Comparison of ENCODE assay signal across 8 cellular contexts in genomic region chr4:77959566-77960338, GRCh38.
DNase-seq lines count a peak whose midpoint lies in the region; ATAC-seq and TF ChIP-seq lines count a peak whose summit lies in the region.

No MANE protein-coding gene starts in this region.

- H3K9me1 ChIP-seq in IMR-90 (ENCODE audit: insufficient read depth, low read length), result no peaks in the 10 kb centered on the region

- in situ Hi-C loops in G401 (cut with HindIII; ENCODE audit: low sequenced_read_pairs) (no loop called here), IMR-90 (cut with MboI; ENCODE audit: low sequenced_read_pairs) (loop anchor here (10.0 to 25.0 kb wide), 2 partner anchors 555 to 903 kb away; no protein-coding TSS in a partner anchor)

- no peak overlapping the region for H4K5ac ChIP-seq in IMR-90 (ENCODE audit: low read depth, low read length)

- H3K27me3 ChIP-seq in IMR-90 (ENCODE audit: control insufficient read depth, insufficient read depth, low read length), result no peaks in the 10 kb centered on the region
- no peaks in the 10 kb centered on the region for H3K27me3 ChIP-seq in OCI-LY3 (ENCODE audit: low read depth, low read length)
- no peaks in the 10 kb centered on the region for H3K27me3 ChIP-seq in dorsolateral prefrontal cortex

- no peaks in the 10 kb centered on the region for H3K79me1 ChIP-seq in IMR-90 (ENCODE audit: low read depth in 1 of 2, low read length in 2 of 2)

- DNase-seq in G401 (ENCODE audit: low spot score) (peak; percentile 28), IMR-90 (peak; percentile 57), dorsolateral prefrontal cortex (no peak), myocyte (ENCODE audit: low read depth) (peak; percentile 67), islet precursor cell (no peak)

- no peaks in the 10 kb centered on the region for H4K20me1 ChIP-seq in IMR-90 (ENCODE audit: insufficient read depth, low read length)
- no peaks in the 10 kb centered on the region for H4K20me1 ChIP-seq in OCI-LY3 (ENCODE audit: insufficient read depth, low read length)

- H3K4me1 ChIP-seq in IMR-90 (ENCODE audit: control insufficient read depth, insufficient read depth, low read length), result no peaks in the 10 kb centered on the region
- H3K4me1 ChIP-seq in OCI-LY3 (ENCODE audit: low read length), result no peaks in the 10 kb centered on the region

- no peak overlapping the region for H3K14ac ChIP-seq in IMR-90 (replicated peaks; ENCODE audit: low read depth, low read length)

- BruUV-seq in IMR-90 (replicated peaks; lab: Mats Ljungman, UMichigan), result no TSS peak

- no peak overlapping the region for H3K18ac ChIP-seq in IMR-90 (ENCODE audit: low read depth, low read length)

- no peak overlapping the region for H2AK5ac ChIP-seq in IMR-90 (ENCODE audit: low read depth, low read length)

- POLR2A ChIA-PET in IMR-90 (lab: Charles Lee; ENCODE audit: unreplicated experiment), result no interaction called here

- no peak overlapping the region for H4K8ac ChIP-seq in IMR-90 (ENCODE audit: low read depth in 2 of 2, low read length in 2 of 2)

- H3K23ac ChIP-seq in IMR-90 (ENCODE audit: low read depth, low read length), result no peak overlapping the region

- no peaks in the 10 kb centered on the region for H3K9me3 ChIP-seq in IMR-90 (ENCODE audit: control insufficient read depth, insufficient read depth, low read length)
- no peaks in the 10 kb centered on the region for H3K9me3 ChIP-seq in OCI-LY3 (ENCODE audit: insufficient read depth, low read length)

- CTCF ChIA-PET in IMR-90 (lab: Yijun Ruan, JAX), result interaction anchor here (1.0 kb wide), 1 partner anchor 553 kb away, joined by 3 read pairs; no protein-coding TSS in a partner anchor

- H3K9ac ChIP-seq in IMR-90 (ENCODE audit: low read depth, low read length) (no peak overlapping the region), OCI-LY3 (ENCODE audit: low read length) (no peak overlapping the region)

- H3K4me3 ChIP-seq in IMR-90 (ENCODE audit: insufficient read depth, low read depth, low read length), result no peak overlapping the region
- H3K4me3 ChIP-seq in OCI-LY3 (ENCODE audit: low read length), result no peak overlapping the region
- H3K4me3 ChIP-seq in dorsolateral prefrontal cortex, result peak overlapping the region in 53 of 59 donors; percentile 7 to 59 (median 38)

- H2AK9ac ChIP-seq in IMR-90 (replicated peaks; ENCODE audit: low read depth, low read length, poor library complexity), result no peak overlapping the region

- H3K56ac ChIP-seq in IMR-90 (ENCODE audit: extremely low read depth, insufficient read depth, low read length), result no peak overlapping the region

- no peak for TF ChIP-seq POLR2A in IMR-90 (IDR thresholded peaks at IDR 0.05; ENCODE audit: low read depth, low read length)

- peak; percentile 70 for TF ChIP-seq CTCF in IMR-90 (conservative IDR thresholded peaks at IDR 0.05; ENCODE audit: low read depth, low read length)
- TF ChIP-seq CTCF in OCI-LY3 (IDR thresholded peaks at IDR 0.05; ENCODE audit: low read depth, low read length), result peak; percentile 77
- peak; percentile 52 to 85 (median 70) for TF ChIP-seq CTCF in dorsolateral prefrontal cortex (IDR thresholded peaks at IDR 0.05 in 54 of 56, conservative IDR thresholded peaks at IDR 0.05 in 2 of 56; ENCODE audit: low read depth in 1 of 56, partially characterized antibody in 56 of 56)

- H2BK20ac ChIP-seq in IMR-90 (ENCODE audit: low read depth, low read length), result no peak overlapping the region

- H2BK5ac ChIP-seq in IMR-90 (ENCODE audit: low read depth, low read length, poor library complexity, severe bottlenecking), result no peak overlapping the region

- H3K4ac ChIP-seq in IMR-90 (ENCODE audit: low read depth, low read length), result no peak overlapping the region

- dilution Hi-C loops in IMR-90 (cut with HindIII; ENCODE audit: low sequenced_read_pairs, unreplicated experiment), result no loop called here

- H2AFZ ChIP-seq in IMR-90 (replicated peaks; ENCODE audit: low read length, poor library complexity), result no peak overlapping the region
- no peak overlapping the region for H2AFZ ChIP-seq in OCI-LY3 (ENCODE audit: low read depth, low read length)

- H4K91ac ChIP-seq in IMR-90 (ENCODE audit: insufficient read depth, low read depth, low read length), result no peak overlapping the region

- no peak overlapping the region for H3K27ac ChIP-seq in IMR-90 (ENCODE audit: insufficient read depth, low read length)
- H3K27ac ChIP-seq in OCI-LY3 (ENCODE audit: low read length), result no peak overlapping the region
- H3K27ac ChIP-seq in dorsolateral prefrontal cortex, result no peak overlapping the region

- intact Hi-C loops in IMR-90 (cut with micrococcal nuclease) (loop anchor here (2.0 to 10.0 kb wide), 5 partner anchors 557 to 975 kb away; partner anchors contain the start of genes BMP2K and PAQR3), dorsolateral prefrontal cortex (cut with DNase I) (loop anchor here (5.0 to 10.0 kb wide), 3 partner anchors 555 to 905 kb away; no protein-coding TSS in a partner anchor)

- no peak overlapping the region for H2BK120ac ChIP-seq in IMR-90 (ENCODE audit: low read depth, low read length)

- WGBS in IMR-90 (ENCODE audit: extremely low coverage in 2 of 2, insufficient read length in 1 of 2), 2 experiments, result no CpG with 5 or more reads among the region's 6 CpGs

- H3K36me3 ChIP-seq in IMR-90 (ENCODE audit: control insufficient read depth, insufficient read depth, low read length) (no peaks in the 10 kb centered on the region), OCI-LY3 (replicated peaks; ENCODE audit: low read depth, low read length) (no peaks in the 10 kb centered on the region)

- ATAC-seq in IMR-90 (ENCODE audit: low read depth) (peak; percentile 61; the same call in 1 of the 2 replicates), HG02763 (IDR thresholded peaks at IDR 0.05; ENCODE audit: unreplicated experiment) (no peak), HG03571 (IDR thresholded peaks at IDR 0.05; ENCODE audit: unreplicated experiment) (no peak)

- no peak overlapping the region for H2BK15ac ChIP-seq in IMR-90 (ENCODE audit: low read depth, low read length)

- H3K4me2 ChIP-seq in IMR-90 (ENCODE audit: low read depth, low read length) (peak overlapping the region; percentile 44; the same call in 1 of the 2 replicates), OCI-LY3 (ENCODE audit: low read length) (no peak overlapping the region)

- H3K79me2 ChIP-seq in OCI-LY3 (ENCODE audit: low read length), result no peaks in the 10 kb centered on the region

- TF ChIP-seq RAD21 in IMR-90 (IDR thresholded peaks at IDR 0.05; ENCODE audit: low read length), result peak; percentile 70

TF ChIP-seq in IMR-90, 13 proteins besides CTCF, POLR2A, EP300 and RAD21:
- no peak for TF ChIP-seq RFX5 (IDR thresholded peaks at IDR 0.05; ENCODE audit: low read depth, low read length)
- TF ChIP-seq RCOR1 (IDR thresholded peaks at IDR 0.05; ENCODE audit: insufficient replicate concordance, low read length), result no peak
- no peak for TF ChIP-seq CHD1 (IDR thresholded peaks at IDR 0.05; ENCODE audit: low read depth, low read length)
- TF ChIP-seq SMC3 (IDR thresholded peaks at IDR 0.05; ENCODE audit: low read depth, low read length), result peak; percentile 43; the same call in 1 of the 2 replicates
- TF ChIP-seq NFE2L2 (IDR thresholded peaks at IDR 0.05; ENCODE audit: low read depth, low read length), result no peak
- no peak for TF ChIP-seq ELK1 (IDR thresholded peaks at IDR 0.05; ENCODE audit: borderline replicate concordance, low read depth, low read length)
- TF ChIP-seq MAZ (IDR thresholded peaks at IDR 0.05; ENCODE audit: borderline replicate concordance, low read depth, low read length), result no peak

Comparison
In these comparisons a context has a peak if more than half of its experiments do, and no peak if none do; other contexts are left out.
1. DNase-seq: peak in G401 (single experiment), IMR-90 (single experiment) and myocyte (single experiment); none in dorsolateral prefrontal cortex (0 of 10) and islet precursor cell (single experiment).
2. H3K4me3 ChIP-seq: peak in dorsolateral prefrontal cortex (53 of 59); none in IMR-90 (single experiment) and OCI-LY3 (single experiment).
3. Peak in every context shown above with its lines, with median percentiles within 50 percentile points of each other: CTCF ChIP-seq.